24 cellular contexts compared by ENCODE assay signal in the genomic region with DNA sequence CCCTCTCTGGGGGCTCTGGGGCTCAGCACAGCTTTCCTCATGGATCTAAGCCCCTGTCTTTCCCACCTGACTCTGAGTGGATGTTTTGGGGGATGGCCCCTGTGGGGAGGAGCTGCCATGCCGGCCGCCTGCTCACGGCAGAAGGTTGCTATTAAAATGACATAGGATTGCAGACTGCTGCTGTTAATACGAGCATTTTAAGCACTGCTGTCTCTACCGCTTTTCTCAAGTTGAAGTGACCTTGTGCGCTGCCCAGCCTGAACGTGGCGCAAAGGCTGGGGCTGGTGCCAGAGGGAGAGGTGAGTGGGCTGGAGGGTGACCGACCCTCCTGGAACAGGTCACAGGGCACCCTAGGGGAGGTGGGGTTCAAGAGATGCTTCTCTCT. TPM values are rescaled to one million over a fixed set of nuclear protein-coding genes. Genes with fewer than 3 reads are reported as not detected.
"Had no signal": no experiment of that assay in that cellular context is flagged by ENCODE, and none has a peak within 500 bp of the region (broad histone marks: within the 10 kb centered on the region; RNA-seq: fewer than 3 reads in every experiment).

No MANE protein-coding gene starts in this region.

- H3K9me3 ChIP-seq: esophagus squamous epithelium, gastrocnemius medialis, heart right ventricle, left lung, lower lobe of right lung, mucosa of descending colon had no signal

- H3K4me1 ChIP-seq: esophagus squamous epithelium, gastrocnemius medialis, heart right ventricle, left lung, lower lobe of right lung had no signal

- ATAC-seq: effector memory CD8-positive, alpha-beta T cell; esophagus mucosa; gastrocnemius medialis; heart right ventricle; left cardiac atrium; left lung; left ventricle myocardium superior; lower lobe of right lung; mucosa of descending colon had no signal

- H3K27ac ChIP-seq: epithelial cell of prostate, esophagus squamous epithelium, gastrocnemius medialis, heart right ventricle, left lung, lower lobe of right lung had no signal

- H3K36me3 ChIP-seq: esophagus squamous epithelium, gastrocnemius medialis, heart right ventricle, left lung, lower lobe of right lung had no signal

- H3K4me3 ChIP-seq: esophagus squamous epithelium, gastrocnemius medialis, heart right ventricle, left lung, lower lobe of right lung, mucosa of descending colon had no signal

- DNase-seq: cortex of kidney; effector CD8-positive, alpha-beta T cell; effector memory CD8-positive, alpha-beta T cell; endodermal cell; erythroblast; esophagus squamous epithelium; foreskin fibroblast; foreskin melanocyte; gastrocnemius medialis; glutamatergic neuron; head of caudate nucleus; heart right ventricle; hippocampal formation; left cardiac atrium; left ventricle myocardium superior; lower lobe of right lung; mesenchymal stem cell; mucosa of descending colon had no signal

RNA-seq across cellular contexts. Expression of gene DISP3, which starts 58.4 kb away (rescaled TPM):
- total RNA-seq: esophagus mucosa, gastrocnemius medialis, lower leg skin, mesenteric fat pad had no signal
- polyA plus RNA-seq: keratinocyte had no signal
